8 cellular contexts compared by ENCODE assay signal in the genomic region with DNA sequence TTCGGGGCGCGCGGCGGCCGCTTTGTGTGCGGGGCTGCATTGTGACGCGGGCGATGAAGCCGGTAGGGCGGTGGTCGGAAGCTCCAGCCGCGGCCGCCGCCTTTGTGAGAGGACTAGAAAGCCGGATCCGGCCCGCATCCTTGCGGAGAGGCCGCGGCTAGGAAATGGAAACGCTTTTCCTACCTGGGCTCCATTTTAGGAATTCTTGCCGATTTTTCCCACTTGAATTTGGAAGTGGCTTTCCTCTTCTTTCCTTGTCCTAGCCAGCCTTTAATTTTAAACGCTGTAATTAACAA. TPM values are rescaled to one million over a fixed set of nuclear protein-coding genes. Genes with fewer than 3 reads are reported as not detected.
A peak's percentile ranks its signal among the peaks of the same experiment; 100 is the strongest.
DNase-seq lines count a peak whose midpoint lies in the region; ATAC-seq and TF ChIP-seq lines count a peak whose summit lies in the region.

No MANE protein-coding gene starts in this region.

- peak overlapping the region; percentile 84 for H3K4me3 ChIP-seq in WI38 (ENCODE audit: low read depth, low read length)
- peak overlapping the region; percentile 61 to 99 (median 84) for H3K4me3 ChIP-seq in heart left ventricle
- H3K4me3 ChIP-seq in gastrocnemius medialis = peak overlapping the region; percentile 51 to 71 (median 67)

- in situ Hi-C loops in gastrocnemius medialis (cut with MboI; ENCODE audit: low sequenced_read_pairs in 4 of 4) = no loop called here

- DNase-seq in NCI-H2107 treated with DMSO at 0.1 percent for 48 hours (lab: John Stamatoyannopoulos, UW; ENCODE audit: unreplicated experiment) (peak; percentile 19), NCI-H2107 (lab: John Stamatoyannopoulos, UW) (no peak), heart left ventricle (peak in 3 of 5 donors; percentile 41 to 63 (median 57)), gastrocnemius medialis (no peak)
- DNase-seq in activated CD4-positive, alpha-beta T cell treated with anti-CD3 and anti-CD28 coated beads, Interleukin-2, amount 50 U/mL, for 1 hour = no peak

- no peak for TF ChIP-seq CTCF in WI38 (IDR thresholded peaks at IDR 0.05; ENCODE audit: low read depth, low read length)
- TF ChIP-seq CTCF in heart left ventricle (IDR thresholded peaks at IDR 0.05) = no peak
- TF ChIP-seq CTCF in gastrocnemius medialis (IDR thresholded peaks at IDR 0.05 in 4 of 5, conservative IDR thresholded peaks at IDR 0.05 in 1 of 5) = no peak

- peak in 2 of 4 donors; percentile 4 to 10 for ATAC-seq in heart left ventricle
- no peak for ATAC-seq in gastrocnemius medialis
- no peak for ATAC-seq in GM21381 (IDR thresholded peaks at IDR 0.05; ENCODE audit: unreplicated experiment)
- no peak for ATAC-seq in GM19035 (IDR thresholded peaks at IDR 0.05; ENCODE audit: unreplicated experiment)

- peaks cover 0 to 18% (median 7%) of the 10 kb centered on the region in 9 donors for H3K36me3 ChIP-seq in heart left ventricle
- H3K36me3 ChIP-seq in gastrocnemius medialis = no peaks in the 10 kb centered on the region

- H3K27ac ChIP-seq in heart left ventricle (peak overlapping the region; percentile 90 to 99 (median 95)), gastrocnemius medialis (peak overlapping the region; percentile 72 to 84 (median 82))

- WGBS in heart left ventricle, 4 donors = 0 to 21% (median 7%) methylated on average over 23 to 26 of the region's 26 CpGs

- H3K27me3 ChIP-seq in heart left ventricle = peaks cover 0 to 19% (median 0%) of the 10 kb centered on the region in 9 donors
- peaks cover 0 to 23% (median 10%) of the 10 kb centered on the region in 3 donors for H3K27me3 ChIP-seq in gastrocnemius medialis

- intact Hi-C loops in heart left ventricle (cut with DNase I) (loop anchor here in 9 of 10 donors (2.0 to 10.0 kb wide), 13 partner anchors 59 to 513 kb away; no protein-coding TSS in a partner anchor), gastrocnemius medialis (cut with DNase I; ENCODE audit: low total_unique reads) (no loop called here)

- H3K4me1 ChIP-seq in heart left ventricle (peaks cover 0 to 68% (median 7%) of the 10 kb centered on the region in 12 donors), gastrocnemius medialis (no peaks in the 10 kb centered on the region)

- H3K9me3 ChIP-seq in heart left ventricle = peaks cover 0 to 5% (median 0%) of the 10 kb centered on the region in 12 donors
- H3K9me3 ChIP-seq in gastrocnemius medialis = no peaks in the 10 kb centered on the region

- TF ChIP-seq POLR2A in heart left ventricle (IDR thresholded peaks at IDR 0.05) = no peak
- TF ChIP-seq POLR2A in gastrocnemius medialis (IDR thresholded peaks at IDR 0.05) = no peak

RNA-seq across cellular contexts. Expression of a gene that starts 0.7 kb away (rescaled TPM):
- 1,000 to 10,000 TPM in 4 of 9 donors, 100 to 1,000 TPM in 5; 689 to 3,543 (median 935) TPM for total RNA-seq in heart left ventricle
- polyA plus RNA-seq in heart left ventricle = 1,000 to 10,000 TPM; 1,893 to 1,976 TPM
- total RNA-seq in gastrocnemius medialis = 100 to 1,000 TPM; 492 to 653 (median 526) TPM

Comparison
In these comparisons a context has a peak if more than half of its experiments do, and no peak if none do; other contexts are left out.
1. DNase-seq: peak in NCI-H2107 treated with DMSO at 0.1 percent for 48 hours (single experiment) and heart left ventricle (3 of 5); none in NCI-H2107 (single experiment), gastrocnemius medialis (0 of 2) and activated CD4-positive, alpha-beta T cell treated with anti-CD3 and anti-CD28 coated beads, Interleukin-2, amount 50 U/mL, for 1 hour (single experiment).
2. Peak in every context shown above with its lines, with median percentiles within 50 percentile points of each other: H3K4me3 ChIP-seq.